ENCODE assay signal across 11 cellular contexts in the genomic region with DNA sequence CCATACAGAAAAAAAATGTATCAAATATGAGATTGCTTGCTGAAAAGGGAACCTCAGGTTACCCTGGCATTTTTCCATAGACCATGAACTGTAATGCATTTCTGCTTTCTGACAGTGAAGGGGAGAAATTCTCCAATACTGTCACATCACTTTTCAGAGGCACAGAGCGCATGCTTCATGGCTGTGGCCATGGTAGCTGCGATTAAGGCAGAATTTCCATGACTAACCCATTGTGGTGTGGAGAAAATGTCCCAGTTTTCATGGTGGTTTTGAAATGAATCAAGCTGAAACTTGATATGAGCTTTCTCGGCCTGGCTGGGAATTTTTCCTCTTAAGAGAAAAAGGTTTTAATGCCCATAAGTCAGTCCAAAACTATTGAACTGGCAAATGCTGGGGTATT. TPM values are rescaled to one million over a fixed set of nuclear protein-coding genes. Genes with fewer than 3 reads are reported as not detected.
DNase-seq lines count a peak whose midpoint lies in the region; ATAC-seq and TF ChIP-seq lines count a peak whose summit lies in the region.
"Had no signal": no experiment of that assay in that cellular context is flagged by ENCODE, and none has a peak within 500 bp of the region (broad histone marks: within the 10 kb centered on the region; RNA-seq: fewer than 3 reads in every experiment).

No MANE protein-coding gene starts in this region.

- CTCF ChIA-PET in SK-N-SH (lab: Yijun Ruan, JAX), result no interaction called here

- intact Hi-C loops in psoas muscle (cut with DNase I), result no loop called here

- peak overlapping the region; percentile 5; the same call in 1 of the 2 replicates for H3K9ac ChIP-seq in SK-N-SH

- TF ChIP-seq RAD21 in SK-N-SH (IDR thresholded peaks at IDR 0.05; ENCODE audit: low read length), result no peak

- peaks cover 25% of the 10 kb centered on the region for H3F3A ChIP-seq in SK-N-SH (replicated peaks; ENCODE audit: insufficient read depth)

- no peak for TF ChIP-seq CTCF in SK-N-SH (IDR thresholded peaks at IDR 0.05)
- TF ChIP-seq CTCF in fibroblast of pulmonary artery (IDR thresholded peaks at IDR 0.05; ENCODE audit: low read length, missing control alignments), result no peak
- no peak for TF ChIP-seq CTCF in psoas muscle (IDR thresholded peaks at IDR 0.05)

- DNase-seq in AG08395 (ENCODE audit: low spot score) (peak; percentile 59), SK-N-SH (no peak), fibroblast of pulmonary artery (ENCODE audit: low read depth) (peak; percentile 17), psoas muscle (no peak), C1 segment of cervical spinal cord (lab: John Stamatoyannopoulos, UW) (no peak)
- no peak for DNase-seq in NK-92 treated with Interleukin-12 subunit alpha and Interleukin-12 subunit beta, amount 100 ng/mL, for 24 hours (lab: John Stamatoyannopoulos, UW)
- DNase-seq: H7, Karpas-422 had no signal

- H3K9me3 ChIP-seq in SK-N-SH (no peaks in the 10 kb centered on the region), psoas muscle (no peaks in the 10 kb centered on the region)
- H3K9me3 ChIP-seq: gastroesophageal sphincter had no signal

- peak; percentile 39 for ATAC-seq in GM19351 (IDR thresholded peaks at IDR 0.05; ENCODE audit: unreplicated experiment)
- no peak for ATAC-seq in psoas muscle
- ATAC-seq in GM18511 (IDR thresholded peaks at IDR 0.05; ENCODE audit: unreplicated experiment), result no peak
- ATAC-seq: gastroesophageal sphincter had no signal

- H2AFZ ChIP-seq in SK-N-SH (ENCODE audit: low read depth), result no peak overlapping the region

- peaks cover under 1 to 17% of the 10 kb centered on the region in 2 experiments for H3K36me3 ChIP-seq in SK-N-SH (replicated peaks in 1 of 2; ENCODE audit: control insufficient read depth in 1 of 2, insufficient read depth in 2 of 2, low read length in 1 of 2)
- H3K36me3 ChIP-seq in psoas muscle (ENCODE audit: insufficient read depth in 1 of 2, low read depth in 1 of 2), result no peaks in the 10 kb centered on the region

- H3K27ac ChIP-seq in SK-N-SH (ENCODE audit: low read depth in 2 of 2, low read length in 1 of 2) (peak overlapping the region in 1 of 2 experiments; percentile 89; a peak in 2 of 4 replicates), psoas muscle (no peak overlapping the region)
- H3K27ac ChIP-seq: gastroesophageal sphincter had no signal

- H4K20me1 ChIP-seq in SK-N-SH (ENCODE audit: insufficient read depth), result no peaks in the 10 kb centered on the region

- 10% methylated on average over 3 of the region's 3 CpGs for WGBS in SK-N-SH (ENCODE audit: low lambda C conversion rate)
- 39 to 66% (median 44%) methylated on average over 3 of the region's 3 CpGs for WGBS in psoas muscle, 3 donors

- peaks cover 10% of the 10 kb centered on the region for H3K79me2 ChIP-seq in SK-N-SH (ENCODE audit: insufficient read depth)

- H3K27me3 ChIP-seq in SK-N-SH (ENCODE audit: insufficient read depth) (no peaks in the 10 kb centered on the region), psoas muscle (ENCODE audit: insufficient read depth in 3 of 3, low read length in 2 of 3) (no peaks in the 10 kb centered on the region)
- H3K27me3 ChIP-seq: gastroesophageal sphincter had no signal

- H3K4me1 ChIP-seq in SK-N-SH (ENCODE audit: control insufficient read depth in 1 of 2, insufficient read depth in 2 of 2, low read depth in 1 of 2, low read length in 1 of 2) (peaks cover 0 to 9% of the 10 kb centered on the region in 2 experiments; a peak in 2 of 4 replicates), psoas muscle (no peaks in the 10 kb centered on the region)
- H3K4me1 ChIP-seq: gastroesophageal sphincter had no signal

- H3K9me2 ChIP-seq in SK-N-SH, result no peaks in the 10 kb centered on the region

- H3K4me2 ChIP-seq in SK-N-SH, result peak overlapping the region; percentile 44; the same call in 1 of the 2 replicates

- POLR2A ChIA-PET in SK-N-SH (lab: Yijun Ruan, JAX), result no interaction called here

- TF ChIP-seq EP300 in SK-N-SH (IDR thresholded peaks at IDR 0.05; ENCODE audit: borderline replicate concordance in 1 of 2, low read depth in 1 of 2, low read length in 1 of 2), result no peak

- H3K4me3 ChIP-seq in SK-N-SH (ENCODE audit: low read depth in 2 of 2, low read length in 1 of 2), result no peak overlapping the region
- no peak overlapping the region for H3K4me3 ChIP-seq in fibroblast of pulmonary artery (replicated peaks; ENCODE audit: low read depth, low read length)
- H3K4me3 ChIP-seq in psoas muscle, result no peak overlapping the region
- H3K4me3 ChIP-seq: gastroesophageal sphincter had no signal

TF ChIP-seq in SK-N-SH, 30 proteins besides CTCF, POLR2A, EP300 and RAD21:
- peak; percentile 30; the same call in 1 of the 2 replicates for TF ChIP-seq TEAD4 (IDR thresholded peaks at IDR 0.05; ENCODE audit: borderline replicate concordance, insufficient read depth)
- no peak for TF ChIP-seq FOXM1 (IDR thresholded peaks at IDR 0.05; ENCODE audit: low read depth)
- TF ChIP-seq TCF12 (IDR thresholded peaks at IDR 0.05), result peak; percentile 41; the same call in 1 of the 2 replicates
- no peak for TF ChIP-seq EZH2phosphoT487 (IDR thresholded peaks at IDR 0.05; ENCODE audit: borderline replicate concordance, low read depth)
- TF ChIP-seq GABPA (IDR thresholded peaks at IDR 0.05; ENCODE audit: low read depth), result no peak
- TF ChIP-seq RFX5 (IDR thresholded peaks at IDR 0.05; ENCODE audit: low read length), result no peak
- TF ChIP-seq JUND (IDR thresholded peaks at IDR 0.05), result 0 out of 2 replicates have a peak, but pooled peaks have one; percentile 39
- peak; percentile 71; the same call in 1 of the 2 replicates for TF ChIP-seq FOSL2 (IDR thresholded peaks at IDR 0.05; ENCODE audit: borderline replicate concordance, low read depth)
- 0 out of 2 replicates have a peak, but pooled peaks have one; percentile 3 for TF ChIP-seq NRF1 (IDR thresholded peaks at IDR 0.05; ENCODE audit: low read depth, low read length)
- TF ChIP-seq, protein P1, sequence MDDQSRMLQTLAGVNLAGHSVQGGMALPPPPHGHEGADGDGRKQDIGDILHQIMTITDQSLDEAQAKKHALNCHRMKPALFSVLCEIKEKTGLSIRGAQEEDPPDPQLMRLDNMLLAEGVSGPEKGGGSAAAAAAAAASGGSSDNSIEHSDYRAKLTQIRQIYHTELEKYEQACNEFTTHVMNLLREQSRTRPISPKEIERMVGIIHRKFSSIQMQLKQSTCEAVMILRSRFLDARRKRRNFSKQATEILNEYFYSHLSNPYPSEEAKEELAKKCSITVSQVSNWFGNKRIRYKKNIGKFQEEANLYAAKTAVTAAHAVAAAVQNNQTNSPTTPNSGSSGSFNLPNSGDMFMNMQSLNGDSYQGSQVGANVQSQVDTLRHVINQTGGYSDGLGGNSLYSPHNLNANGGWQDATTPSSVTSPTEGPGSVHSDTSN (IDR thresholded peaks at IDR 0.05), result peak; percentile 31; the same call in 1 of the 2 replicates

RNA-seq across cellular contexts. Expression of a gene that starts 39.5 kb away (rescaled TPM):
- 0.05 and 0.07 TPM in 2 replicates for polyA plus RNA-seq in SK-N-SH (2012; rRNA removed)
- polyA plus RNA-seq in SK-N-SH (2012; cell fraction: cytosol; rRNA removed), result 0.05 TPM in 2 replicates
- 0.06 and 0.10 TPM in 2 replicates for polyA plus RNA-seq in SK-N-SH (2012; cell fraction: nucleus; rRNA removed)
- total RNA-seq in psoas muscle, result under 1 TPM in 1 of 4 donors, not detected in 3; 0.10 TPM
- under 1 TPM; 0.08 to 0.30 (median 0.09) TPM for polyA plus RNA-seq in psoas muscle

Comparison
In these comparisons a context has a peak if more than half of its experiments do, and no peak if none do; other contexts are left out.
1. DNase-seq: peak in AG08395 (single experiment) and fibroblast of pulmonary artery (single experiment); none in SK-N-SH (single experiment), psoas muscle (0 of 2), C1 segment of cervical spinal cord (0 of 14) and NK-92 treated with Interleukin-12 subunit alpha and Interleukin-12 subunit beta, amount 100 ng/mL, for 24 hours (single experiment).